In genomic region chr7:136074840-136075239, GRCh38 we compare ENCODE assay signal across 21 cellular contexts.
DNase-seq lines count a peak whose midpoint lies in the region; TF ChIP-seq lines count a peak whose summit lies in the region.
"Had no signal": no experiment of that assay in that cellular context is flagged by ENCODE, and none has a peak within 500 bp of the region (broad histone marks: within the 10 kb centered on the region; RNA-seq: fewer than 3 reads in every experiment).

No MANE protein-coding gene starts in this region.

- H3K27ac ChIP-seq in coronary artery: no peak overlapping the region
- H3K27ac ChIP-seq: adrenal gland, thoracic aorta had no signal

- no peak overlapping the region for H3K4me3 ChIP-seq in coronary artery
- H3K4me3 ChIP-seq: adrenal gland, GM23338, thoracic aorta had no signal

- DNase-seq in NCI-H1092 (lab: John Stamatoyannopoulos, UW) (peak; percentile 11), NCI-H1092 treated with DMSO at 0.1 percent for 48 hours (lab: John Stamatoyannopoulos, UW) (no peak), NCI-H2029 (lab: John Stamatoyannopoulos, UW) (peak; percentile 77), NCI-H774 (lab: John Stamatoyannopoulos, UW) (peak; percentile 55), lung microvascular endothelial cell (ENCODE audit: low read depth in 2 of 2) (peak; percentile 4 to 59), cerebellum (ENCODE audit: low spot score) (no peak), RKO (ENCODE audit: low spot score) (no peak), coronary artery (ENCODE audit: low spot score) (no peak)
- DNase-seq: 8988T; activated CD8-positive, alpha-beta T cell treated with anti-CD3 and anti-CD28 coated beads, Interleukin-2, amount 10 ng/mL, durations not matched to agents 7 days and 5 days; activated gamma-delta T cell treated with Interleukin-2 at 50 U/mL for 16 hours; activated T-cell treated with anti-CD3 and anti-CD28 coated beads, Interleukin-2, amount 50 U/mL, for 1 hour; adrenal gland; CD8-positive, alpha-beta memory T cell; glutamatergic neuron; NCI-H1694 treated with DMSO at 0.1 percent for 48 hours; nucleus accumbens; small intestine; stimulated activated naive B cell treated with anti-CD40 and anti-IgM and Interleukin-4, amounts not matched to agents 10 μg/mL and 1 μg/mL and 100 μg/mL, for 72 hours had no signal

- no peak for TF ChIP-seq CTCF in coronary artery (IDR thresholded peaks at IDR 0.05)

Comparison
In these comparisons a context has a peak if more than half of its experiments do, and no peak if none do; other contexts are left out.
1. DNase-seq: peak in NCI-H1092 (single experiment), NCI-H2029 (single experiment), NCI-H774 (single experiment) and lung microvascular endothelial cell (2 of 2); none in NCI-H1092 treated with DMSO at 0.1 percent for 48 hours (single experiment), cerebellum (single experiment), RKO (single experiment) and coronary artery (single experiment).